In genomic region chr12:55721601-55722213, GRCh38 we compare ENCODE assay signal across 9 cellular contexts. TPM values are rescaled to one million over a fixed set of nuclear protein-coding genes. Genes with fewer than 3 reads are reported as not detected.
A peak's percentile ranks its signal among the peaks of the same experiment; 100 is the strongest.
DNase-seq lines count a peak whose midpoint lies in the region; ATAC-seq and TF ChIP-seq lines count a peak whose summit lies in the region.
"Had no signal": no experiment of that assay in that cellular context is flagged by ENCODE, and none has a peak within 500 bp of the region (broad histone marks: within the 10 kb centered on the region; RNA-seq: fewer than 3 reads in every experiment).

No MANE protein-coding gene starts in this region.

- 0 out of 2 replicates have a peak, but pooled peaks cover 2% of the 10 kb centered on the region for H4K20me1 ChIP-seq in PC-3 (ENCODE audit: low read length)

- H3K9me2 ChIP-seq in PC-3 (replicated peaks; ENCODE audit: low read length), result no peaks in the 10 kb centered on the region

- H3K27ac ChIP-seq in PC-3 (ENCODE audit: low read length) (peak overlapping the region; percentile 51), caudate nucleus (ENCODE audit: low read depth, low read length) (peak overlapping the region; percentile 48), muscle layer of duodenum (ENCODE audit: low read length) (peak overlapping the region; percentile 92), thoracic aorta (peak overlapping the region; percentile 90 to 92)
- H3K27ac ChIP-seq: SK-N-MC had no signal

- H3K9ac ChIP-seq in PC-3 (ENCODE audit: low read length), result no peak overlapping the region

- H3F3A ChIP-seq in PC-3 (ENCODE audit: low read length, unreplicated experiment), result no peaks in the 10 kb centered on the region

- CTCF ChIA-PET in PC-3 (lab: Charles Lee), result interaction anchor here (1.4 to 2.9 kb wide), 3 partner anchors 8 to 40 kb away, joined by 7 to 50 read pairs (median 25); partner anchors contain the start of gene CD63

- DNase-seq in PC-3 (peak; percentile 51), caudate nucleus (lab: John Stamatoyannopoulos, UW) (peak in 2 of 61 donors; percentile 26), thoracic aorta (ENCODE audit: low spot score) (no peak), NCI-H446 treated with DMSO at 0.1 percent for 48 hours (lab: John Stamatoyannopoulos, UW) (no peak)
- no peak for DNase-seq in NK-92 treated with Interleukin-12 subunit alpha and Interleukin-12 subunit beta, amount 100 ng/mL, for 24 hours (lab: John Stamatoyannopoulos, UW)

- intact Hi-C loops in PC-3 (cut with micrococcal nuclease), result loop anchor here (1.0 kb wide), 2 partner anchors 40 to 61 kb away; a partner anchor contains a TSS

- peak overlapping the region; percentile 68 for H3K4me2 ChIP-seq in PC-3 (ENCODE audit: low read length)

- H3K79me2 ChIP-seq in PC-3 (ENCODE audit: low read length), result peaks cover 4% of the 10 kb centered on the region

- H3K9me3 ChIP-seq in PC-3 (ENCODE audit: low read length) (no peaks in the 10 kb centered on the region), muscle layer of duodenum (ENCODE audit: control insufficient read depth in 1 of 2, low read length in 2 of 2) (no peaks in the 10 kb centered on the region), thoracic aorta (no peaks in the 10 kb centered on the region)

- POLR2A ChIA-PET in PC-3 (lab: Charles Lee; ENCODE audit: unreplicated experiment), result interaction anchor here (0.5 to 1.7 kb wide), 3 partner anchors 8 to 638 kb away, joined by 3 to 18 read pairs (median 3); a partner anchor contains a TSS

- TF ChIP-seq CTCF in PC-3 (conservative IDR thresholded peaks at IDR 0.05; ENCODE audit: low read depth, low read length) (no peak), thoracic aorta (IDR thresholded peaks at IDR 0.05) (no peak)

- peaks cover 64% of the 10 kb centered on the region for H3K4me1 ChIP-seq in PC-3 (ENCODE audit: insufficient read depth, low read length)
- H3K4me1 ChIP-seq in muscle layer of duodenum (ENCODE audit: control insufficient read depth in 1 of 2, insufficient read depth in 2 of 2, low read length in 2 of 2), result peaks cover 42 to 84% of the 10 kb centered on the region in 2 donors
- H3K4me1 ChIP-seq in thoracic aorta (ENCODE audit: control insufficient read depth in 1 of 2, low read depth in 2 of 2), result peaks cover 47 to 96% of the 10 kb centered on the region in 2 donors

- no TSS peak for BruUV-seq in PC-3 (replicated peaks; lab: Mats Ljungman, UMichigan)

- no peak overlapping the region for H2AFZ ChIP-seq in PC-3 (ENCODE audit: low read length)

- ATAC-seq in PC-3 (peak; percentile 14), thoracic aorta (ENCODE audit: insufficient number of reproducible peaks, low FRiP score, low read depth) (no peak), GM18498 (IDR thresholded peaks at IDR 0.05; ENCODE audit: unreplicated experiment) (no peak)
- ATAC-seq: activated CD4-positive, CD25-positive, alpha-beta regulatory T cell treated with anti-CD3 and anti-CD28 coated beads, Interleukin-2, amount 50 U/mL, for 24 hours had no signal

- peak overlapping the region; percentile 15; the same call in 1 of the 2 replicates for H3K4me3 ChIP-seq in PC-3 (ENCODE audit: low read length)
- no peak overlapping the region for H3K4me3 ChIP-seq in muscle layer of duodenum (ENCODE audit: low read depth in 1 of 2, low read length in 2 of 2)
- peak overlapping the region; percentile 54 for H3K4me3 ChIP-seq in thoracic aorta
- H3K4me3 ChIP-seq: SK-N-MC had no signal

- peaks cover 25% of the 10 kb centered on the region for H3K36me3 ChIP-seq in PC-3 (ENCODE audit: low read depth, low read length)
- peaks cover 28 to 29% of the 10 kb centered on the region in 2 donors for H3K36me3 ChIP-seq in muscle layer of duodenum (ENCODE audit: control insufficient read depth in 1 of 2, insufficient read depth in 2 of 2, low read length in 2 of 2)
- peaks cover 20% of the 10 kb centered on the region for H3K36me3 ChIP-seq in thoracic aorta

- H3K27me3 ChIP-seq in PC-3 (ENCODE audit: low read length) (no peaks in the 10 kb centered on the region), muscle layer of duodenum (ENCODE audit: low read depth, low read length) (no peaks in the 10 kb centered on the region), thoracic aorta (replicated peaks; ENCODE audit: insufficient read depth) (no peaks in the 10 kb centered on the region)

RNA-seq across cellular contexts. Expression of gene RDH5, which starts 1.5 kb away (rescaled TPM):
- total RNA-seq in PC-3 (2014; rRNA removed) (4.6 and 5.1 TPM in 2 replicates), thoracic aorta (10 to 100 TPM; 24.4 to 29.5 TPM)

RNA-seq across cellular contexts. Expression of gene BLOC1S1, which starts 5.9 kb away (rescaled TPM):
- 63.5 and 90.8 TPM in 2 replicates for total RNA-seq in PC-3 (2014; rRNA removed)
- total RNA-seq in thoracic aorta, result 100 to 1,000 TPM; 113 to 117 TPM

RNA-seq across cellular contexts. Expression of gene CD63, which starts 7.1 kb away (rescaled TPM):
- total RNA-seq in PC-3 (2014; rRNA removed), result 784 and 869 TPM in 2 replicates
- total RNA-seq in thoracic aorta, result 100 to 1,000 TPM; 615 to 776 TPM

RNA-seq across cellular contexts. Expression of gene ITGA7, which starts 14.0 kb away (rescaled TPM):
- total RNA-seq in PC-3 (2014; rRNA removed) (4.4 and 9.7 TPM in 2 replicates), thoracic aorta (100 to 1,000 TPM; 285 to 317 TPM)

RNA-seq across cellular contexts. Expression of gene GDF11, which starts 21.2 kb away (rescaled TPM):
- total RNA-seq in PC-3 (2014; rRNA removed) (7.1 and 17.4 TPM in 2 replicates), thoracic aorta (1 to 10 TPM; 3.0 to 9.7 TPM)

Comparison
In these comparisons a context has a peak if more than half of its experiments do, and no peak if none do; other contexts are left out.
1. H3K4me3 ChIP-seq: peak in PC-3 (single experiment) and thoracic aorta (single experiment); none in muscle layer of duodenum (0 of 2).
2. Peak in every context shown above with its lines, with median percentiles within 50 percentile points of each other: H3K27ac ChIP-seq.